ENCODE assay signal across 10 cellular contexts in the genomic region with DNA sequence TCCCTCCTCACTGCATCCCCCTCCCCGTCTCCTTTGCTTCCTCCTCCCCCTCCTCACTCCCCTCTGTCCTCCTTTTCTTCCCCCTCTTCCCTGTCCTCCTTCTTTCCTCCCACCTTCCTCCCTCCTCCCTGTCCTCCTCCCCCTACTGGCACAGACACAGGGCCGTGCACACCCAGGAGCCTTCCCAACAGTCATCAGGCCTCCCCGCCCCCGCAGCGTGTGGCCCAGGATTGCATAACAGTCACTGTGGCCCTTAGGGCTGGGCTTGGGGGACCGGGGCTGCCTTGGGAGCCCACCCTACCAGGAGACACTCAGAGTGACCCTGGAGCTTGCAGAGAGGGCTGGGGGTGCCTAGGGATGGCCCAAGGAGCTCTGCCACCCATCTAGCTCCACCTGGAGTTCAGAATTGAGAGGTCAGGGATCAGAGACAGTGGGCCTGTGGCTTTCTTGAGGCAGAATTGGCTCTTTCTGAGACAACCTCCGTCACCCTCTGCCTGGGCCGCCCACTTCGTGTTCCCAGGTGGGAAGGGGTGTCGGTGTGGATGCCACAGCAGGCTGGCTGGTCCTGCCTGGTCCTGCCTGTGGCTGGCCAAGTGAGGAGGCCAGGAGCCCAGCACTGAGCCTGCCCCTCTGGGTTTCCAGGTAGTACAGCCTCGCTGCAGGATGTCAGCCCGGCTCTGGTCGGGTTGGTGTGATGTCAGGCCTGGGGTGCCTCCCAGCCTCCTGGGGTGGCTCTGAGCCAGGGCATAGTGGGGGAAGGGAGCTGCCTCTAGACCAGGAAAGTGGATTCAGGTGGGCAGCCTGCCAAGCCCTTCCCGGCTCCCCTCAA. TPM values are rescaled to one million over a fixed set of nuclear protein-coding genes. Genes with fewer than 3 reads are reported as not detected.
DNase-seq lines count a peak whose midpoint lies in the region; ATAC-seq, FAIRE-seq and TF ChIP-seq lines count a peak whose summit lies in the region.
"Had no signal": no experiment of that assay in that cellular context is flagged by ENCODE, and none has a peak within 500 bp of the region (broad histone marks: within the 10 kb centered on the region; RNA-seq: fewer than 3 reads in every experiment).

No MANE protein-coding gene starts in this region.

- H3K27ac Mint-ChIP-seq in activated T-helper 17 cell treated with anti-CD3 and anti-CD28 coated beads, Interleukin-2, amount 50 U/mL, for 72 hours: no peak overlapping the region

- no peaks in the 10 kb centered on the region for H3K9me3 Mint-ChIP-seq in activated T-helper 17 cell treated with anti-CD3 and anti-CD28 coated beads, Interleukin-2, amount 50 U/mL, for 72 hours

- H3K4me3 ChIP-seq in GM12864 (ENCODE audit: low read depth, low read length) (peak overlapping the region; percentile 82), mucosa of stomach (ENCODE audit: low read length) (no peak overlapping the region)

- no peak overlapping the region for H3K4me3 Mint-ChIP-seq in activated T-helper 17 cell treated with anti-CD3 and anti-CD28 coated beads, Interleukin-2, amount 50 U/mL, for 72 hours

- ATAC-seq in HG03108 (IDR thresholded peaks at IDR 0.05; ENCODE audit: unreplicated experiment): peak; percentile 32
- no peak for ATAC-seq in activated T-helper 17 cell treated with anti-CD3 and anti-CD28 coated beads, Interleukin-2, amount 50 U/mL, for 72 hours (replicated peaks)

- H3K9me3 ChIP-seq in mucosa of stomach (ENCODE audit: control insufficient read depth, low read length): no peaks in the 10 kb centered on the region

- no peaks in the 10 kb centered on the region for H3K4me1 Mint-ChIP-seq in activated T-helper 17 cell treated with anti-CD3 and anti-CD28 coated beads, Interleukin-2, amount 50 U/mL, for 72 hours

- no peak for FAIRE-seq in D721Med (lab: Jason Lieb, UNC)
- FAIRE-seq: bronchial epithelial cell had no signal

- H3K36me3 Mint-ChIP-seq in activated T-helper 17 cell treated with anti-CD3 and anti-CD28 coated beads, Interleukin-2, amount 50 U/mL, for 72 hours (ENCODE audit: low read depth): no peaks in the 10 kb centered on the region

- no peaks in the 10 kb centered on the region for H3K4me1 ChIP-seq in mucosa of stomach (ENCODE audit: control insufficient read depth, insufficient read depth, low read length)

- H3K9ac ChIP-seq in mucosa of stomach (ENCODE audit: low read length): peak overlapping the region; percentile 53

- no peaks in the 10 kb centered on the region for H3K27me3 Mint-ChIP-seq in activated T-helper 17 cell treated with anti-CD3 and anti-CD28 coated beads, Interleukin-2, amount 50 U/mL, for 72 hours

- TF ChIP-seq CTCF in GM12864 (IDR thresholded peaks at IDR 0.05; ENCODE audit: low read depth, low read length, missing control alignments): peak; percentile 10
- TF ChIP-seq CTCF in D721Med (IDR thresholded peaks at IDR 0.05; ENCODE audit: insufficient read depth, missing control alignments): no peak

- H3K27me3 ChIP-seq in mucosa of stomach (ENCODE audit: control insufficient read depth, insufficient read depth, low read length): no peaks in the 10 kb centered on the region

- peak overlapping the region; percentile 44 for H3K27ac ChIP-seq in angular gyrus (ENCODE audit: low read depth, low read length)

- DNase-seq in GM12864 (ENCODE audit: low read depth): no peak
- DNase-seq in NCI-H524 (lab: John Stamatoyannopoulos, UW): no peak
- no peak for DNase-seq in D721Med (ENCODE audit: insufficient read length, low spot score)
- DNase-seq in putamen (ENCODE audit: low spot score): no peak

- H3K36me3 ChIP-seq in mucosa of stomach (ENCODE audit: control insufficient read depth, insufficient read depth, low read length): no peaks in the 10 kb centered on the region

RNA-seq across cellular contexts. Expression of gene SPI1, which starts 1.6 kb away (rescaled TPM):
- under 1 TPM in 1 of 2 donors, not detected in 1; 0.21 TPM for total RNA-seq in activated T-helper 17 cell treated with anti-CD3 and anti-CD28 coated beads, Interleukin-2, amount 50 U/mL, for 72 hours
- total RNA-seq: bronchial epithelial cell had no signal

RNA-seq across cellular contexts. Expression of gene MYBPC3, which starts 24.3 kb away (rescaled TPM):
- total RNA-seq in activated T-helper 17 cell treated with anti-CD3 and anti-CD28 coated beads, Interleukin-2, amount 50 U/mL, for 72 hours: not detected
- total RNA-seq: lower leg skin had no signal

RNA-seq across cellular contexts. Expression of gene SLC39A13, which starts 31.6 kb away (rescaled TPM):
- total RNA-seq in activated T-helper 17 cell treated with anti-CD3 and anti-CD28 coated beads, Interleukin-2, amount 50 U/mL, for 72 hours: 10 to 100 TPM; 16.1 to 17.5 TPM

RNA-seq across cellular contexts. Expression of gene PSMC3, which starts 49.5 kb away (rescaled TPM):
- 100 to 1,000 TPM; 109 to 174 TPM for total RNA-seq in activated T-helper 17 cell treated with anti-CD3 and anti-CD28 coated beads, Interleukin-2, amount 50 U/mL, for 72 hours
